Comparison of ENCODE assay signal across 17 cellular contexts in the genomic region with DNA sequence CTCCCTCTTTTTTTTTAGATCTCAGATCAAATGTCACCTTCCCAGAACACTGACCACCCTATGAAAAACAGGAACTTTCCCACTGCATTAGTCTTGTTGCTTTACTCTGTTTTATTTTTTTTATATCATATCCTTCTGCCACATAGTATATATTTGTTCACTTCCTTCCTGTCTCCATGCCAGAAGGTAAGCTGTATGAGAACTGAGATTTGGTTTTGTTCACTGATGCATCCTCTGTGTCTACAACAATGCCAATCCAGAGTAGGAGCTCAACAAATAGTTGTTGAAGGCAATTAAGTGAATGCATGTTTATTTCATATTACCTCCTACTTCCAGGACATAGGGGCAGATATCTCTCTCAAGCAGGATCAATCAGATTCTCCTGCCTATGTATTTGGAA.
DNase-seq lines count a peak whose midpoint lies in the region; ATAC-seq and TF ChIP-seq lines count a peak whose summit lies in the region.
"Had no signal": no experiment of that assay in that cellular context is flagged by ENCODE, and none has a peak within 500 bp of the region (broad histone marks: within the 10 kb centered on the region; RNA-seq: fewer than 3 reads in every experiment).

No MANE protein-coding gene starts in this region.

- in situ Hi-C loops in transverse colon (cut with MboI; ENCODE audit: low pct_ligation_motif_present in 1 of 4, low pct_unique_long_range_greater_than_20kb in 1 of 4, low sequenced_read_pairs in 3 of 4): no loop called here

- H3K27me3 Mint-ChIP-seq in CD4-positive, alpha-beta T cell: no peaks in the 10 kb centered on the region
- H3K27me3 Mint-ChIP-seq in T-helper 17 cell: peaks cover 4% of the 10 kb centered on the region

- H3K9me3 ChIP-seq in CD4-positive, alpha-beta T cell (ENCODE audit: control insufficient read depth, low read length): no peaks in the 10 kb centered on the region
- no peaks in the 10 kb centered on the region for H3K9me3 ChIP-seq in T-helper 17 cell (ENCODE audit: control insufficient read depth, low read length, poor library complexity, severe bottlenecking)
- no peaks in the 10 kb centered on the region for H3K9me3 ChIP-seq in transverse colon
- H3K9me3 ChIP-seq: tibial artery had no signal

- CTCF ChIA-PET in CD4-positive, alpha-beta T cell (lab: Charles Lee): no interaction called here

- TF ChIP-seq EP300 in transverse colon (IDR thresholded peaks at IDR 0.05; ENCODE audit: low read depth): no peak

- no peak overlapping the region for H3K4me3 ChIP-seq in transverse colon
- H3K4me3 ChIP-seq: tibial artery had no signal

- no peak overlapping the region for H3K27ac ChIP-seq in CD4-positive, alpha-beta T cell (ENCODE audit: low read depth, low read length)
- H3K27ac ChIP-seq in transverse colon: no peak overlapping the region
- H3K27ac ChIP-seq: KMS-11, tibial artery had no signal

- no peak for DNase-seq in CD4-positive, alpha-beta T cell
- DNase-seq in T-helper 17 cell (no peak), germinal center (ENCODE audit: low spot score) (no peak), transverse colon (no peak), NCI-H82 (lab: John Stamatoyannopoulos, UW) (no peak)
- DNase-seq: activated gamma-delta T cell; DMS 273 treated with DMSO at 0.1 percent for 48 hours; foreskin melanocyte; left cardiac atrium; NCI-H1417 treated with DMSO at 0.1 percent for 48 hours; stimulated activated CD4-positive, alpha-beta T cell treated with anti-CD3 and anti-CD28 coated beads, Interleukin-12 subunit alpha, Interleukin-12 subunit beta, amount 100 ng/mL, for 4 hours; tibial artery had no signal

- H3K36me3 ChIP-seq in transverse colon: no peaks in the 10 kb centered on the region
- H3K36me3 ChIP-seq: tibial artery had no signal

- H3K4me1 ChIP-seq in transverse colon: no peaks in the 10 kb centered on the region
- H3K4me1 ChIP-seq: tibial artery had no signal

- peak; percentile 72 for ATAC-seq in CD4-positive, alpha-beta T cell (ENCODE audit: poor library complexity)
- ATAC-seq in GM18498 (IDR thresholded peaks at IDR 0.05; ENCODE audit: unreplicated experiment) (peak; percentile 44), HG02981 (IDR thresholded peaks at IDR 0.05; ENCODE audit: unreplicated experiment) (peak; percentile 40), T-helper 17 cell (no peak)
- ATAC-seq: left cardiac atrium had no signal

- POLR2A ChIA-PET in CD4-positive, alpha-beta T cell (lab: Charles Lee): interaction anchor here (0.7 to 2.0 kb wide), 8 partner anchors 9 to 70 kb away, joined by 3 to 11 read pairs (median 4); no protein-coding TSS in a partner anchor

- no peaks in the 10 kb centered on the region for H3K9me3 Mint-ChIP-seq in CD4-positive, alpha-beta T cell
- H3K9me3 Mint-ChIP-seq: mesothelial cell of epicardium had no signal

- intact Hi-C loops in CD4-positive, alpha-beta T cell (cut with DNase I, micrococcal nuclease): loop anchor here in 1 of 2 experiments (5.0 kb wide), 1 partner anchor 71 kb away; no protein-coding TSS in a partner anchor
- intact Hi-C loops in transverse colon (cut with DNase I; ENCODE audit: low total_unique reads): no loop called here

- H3K27ac Mint-ChIP-seq in CD4-positive, alpha-beta T cell: peak overlapping the region; percentile 56
- H3K27ac Mint-ChIP-seq in T-helper 17 cell: peak overlapping the region; percentile 22
- H3K27ac Mint-ChIP-seq: B cell, mesothelial cell of epicardium had no signal

- peaks cover 42% of the 10 kb centered on the region for H3K4me1 Mint-ChIP-seq in CD4-positive, alpha-beta T cell (ENCODE audit: low read depth)
- H3K4me1 Mint-ChIP-seq in T-helper 17 cell: peaks cover 31% of the 10 kb centered on the region

- no peak for TF ChIP-seq POLR2A in transverse colon (IDR thresholded peaks at IDR 0.05)

- no peaks in the 10 kb centered on the region for H3K27me3 ChIP-seq in CD4-positive, alpha-beta T cell (ENCODE audit: control insufficient read depth, insufficient read depth, low read length)
- no peaks in the 10 kb centered on the region for H3K27me3 ChIP-seq in transverse colon
- H3K27me3 ChIP-seq: tibial artery had no signal

- TF ChIP-seq CTCF in CD4-positive, alpha-beta T cell (IDR thresholded peaks at IDR 0.05): no peak
- TF ChIP-seq CTCF in transverse colon (IDR thresholded peaks at IDR 0.05): no peak

- H3K4me3 Mint-ChIP-seq in CD4-positive, alpha-beta T cell: peak overlapping the region; percentile 56
- H3K4me3 Mint-ChIP-seq in T-helper 17 cell: no peak overlapping the region
- H3K4me3 Mint-ChIP-seq: B cell, mesothelial cell of epicardium had no signal

- no peaks in the 10 kb centered on the region for H3K36me3 Mint-ChIP-seq in CD4-positive, alpha-beta T cell (ENCODE audit: low read depth)
- peaks cover 3% of the 10 kb centered on the region for H3K36me3 Mint-ChIP-seq in T-helper 17 cell (ENCODE audit: low read depth)
- H3K36me3 Mint-ChIP-seq: mesothelial cell of epicardium had no signal
